In genomic region chr11:112004389-112004788, GRCh38 we compare ENCODE assay signal across 9 cellular contexts. TPM values are rescaled to one million over a fixed set of nuclear protein-coding genes. Genes with fewer than 3 reads are reported as not detected.
A peak's percentile ranks its signal among the peaks of the same experiment; 100 is the strongest.
DNase-seq lines count a peak whose midpoint lies in the region; ATAC-seq and TF ChIP-seq lines count a peak whose summit lies in the region.
"Had no signal": no experiment of that assay in that cellular context is flagged by ENCODE, and none has a peak within 500 bp of the region (broad histone marks: within the 10 kb centered on the region; RNA-seq: fewer than 3 reads in every experiment).

No MANE protein-coding gene starts in this region.

- intact Hi-C loops in thyroid gland (cut with DNase I), result no loop called here

- peaks cover 14 to 22% of the 10 kb centered on the region in 2 donors for H3K36me3 ChIP-seq in thyroid gland
- H3K36me3 ChIP-seq: SJCRH30 had no signal

- H3K4me1 Mint-ChIP-seq in stimulated activated memory B cell treated with anti-CD40 and anti-IgM and Interleukin-4, amounts not matched to agents 10 μg/mL and 1 μg/mL and 100 μg/mL, for 72 hours, result peaks cover 7% of the 10 kb centered on the region

- TF ChIP-seq CTCF in GM12873 (IDR thresholded peaks at IDR 0.05; ENCODE audit: insufficient read depth, low read depth, low read length, missing control alignments), result peak; percentile 98
- TF ChIP-seq CTCF in choroid plexus epithelial cell (conservative IDR thresholded peaks at IDR 0.05; ENCODE audit: low read depth, low read length), result peak; percentile 57
- TF ChIP-seq CTCF in thyroid gland (IDR thresholded peaks at IDR 0.05), result peak in 1 of 6 experiments; percentile 10

- no peak overlapping the region for H3K4me3 Mint-ChIP-seq in stimulated activated memory B cell treated with anti-CD40 and anti-IgM and Interleukin-4, amounts not matched to agents 10 μg/mL and 1 μg/mL and 100 μg/mL, for 72 hours

- ATAC-seq in GM21381 (IDR thresholded peaks at IDR 0.05; ENCODE audit: unreplicated experiment) (peak; percentile 82), HG03571 (IDR thresholded peaks at IDR 0.05; ENCODE audit: unreplicated experiment) (peak; percentile 92)
- ATAC-seq in stimulated activated memory B cell treated with anti-CD40 and anti-IgM and Interleukin-4, amounts not matched to agents 10 μg/mL and 1 μg/mL and 100 μg/mL, for 72 hours, result peak; percentile 87

- no peak overlapping the region for H3K27ac ChIP-seq in thyroid gland
- H3K27ac ChIP-seq: SJCRH30 had no signal

- H3K9me3 Mint-ChIP-seq in stimulated activated memory B cell treated with anti-CD40 and anti-IgM and Interleukin-4, amounts not matched to agents 10 μg/mL and 1 μg/mL and 100 μg/mL, for 72 hours, result no peaks in the 10 kb centered on the region

- no peak overlapping the region for H3K27ac Mint-ChIP-seq in stimulated activated memory B cell treated with anti-CD40 and anti-IgM and Interleukin-4, amounts not matched to agents 10 μg/mL and 1 μg/mL and 100 μg/mL, for 72 hours

- H3K9me3 ChIP-seq in thyroid gland, result no peaks in the 10 kb centered on the region
- H3K9me3 ChIP-seq: SJCRH30 had no signal

- H3K36me3 Mint-ChIP-seq in stimulated activated memory B cell treated with anti-CD40 and anti-IgM and Interleukin-4, amounts not matched to agents 10 μg/mL and 1 μg/mL and 100 μg/mL, for 72 hours, result no peaks in the 10 kb centered on the region

- WGBS in thyroid gland, 2 donors, result 76 to 95% methylated on average over 4 of the region's 4 CpGs

- no peaks in the 10 kb centered on the region for H3K27me3 ChIP-seq in thyroid gland
- H3K27me3 ChIP-seq: SJCRH30 had no signal

- H3K4me1 ChIP-seq in thyroid gland, result no peaks in the 10 kb centered on the region
- H3K4me1 ChIP-seq: SJCRH30 had no signal

- no peak for TF ChIP-seq POLR2A in thyroid gland (IDR thresholded peaks at IDR 0.05)

- DNase-seq in choroid plexus epithelial cell (ENCODE audit: low read depth), result no peak
- DNase-seq in thyroid gland, result no peak
- no peak for DNase-seq in pons (ENCODE audit: low spot score)
- DNase-seq in hepatic stellate cell (ENCODE audit: low spot score), result no peak

- H3K4me3 ChIP-seq in choroid plexus epithelial cell (ENCODE audit: low read depth, low read length) (no peak overlapping the region), thyroid gland (replicated peaks in 1 of 3) (no peak overlapping the region)
- H3K4me3 ChIP-seq: SJCRH30 had no signal

- peaks cover 21% of the 10 kb centered on the region for H3K27me3 Mint-ChIP-seq in stimulated activated memory B cell treated with anti-CD40 and anti-IgM and Interleukin-4, amounts not matched to agents 10 μg/mL and 1 μg/mL and 100 μg/mL, for 72 hours

RNA-seq across cellular contexts. Expression of gene DLAT, which starts 20.8 kb away (rescaled TPM):
- 10 to 100 TPM; 33.9 to 52.0 (median 39.0) TPM for total RNA-seq in thyroid gland
